Comparison of ENCODE assay signal across 8 cellular contexts in genomic region chr12:95859344-95859816, GRCh38. TPM values are rescaled to one million over a fixed set of nuclear protein-coding genes. Genes with fewer than 3 reads are reported as not detected.
DNase-seq lines count a peak whose midpoint lies in the region; ATAC-seq and TF ChIP-seq lines count a peak whose summit lies in the region.

No MANE protein-coding gene starts in this region.

- no peak overlapping the region for H3K27ac Mint-ChIP-seq in activated CD4-positive, alpha-beta T cell treated with anti-CD3 and anti-CD28 coated beads, Interleukin-2, amount 10 ng/mL, durations not matched to agents 7 days and 5 days
- H3K27ac Mint-ChIP-seq in mesothelial cell of epicardium, result no peak overlapping the region

- peaks cover 3% of the 10 kb centered on the region for H3K27me3 Mint-ChIP-seq in activated CD4-positive, alpha-beta T cell treated with anti-CD3 and anti-CD28 coated beads, Interleukin-2, amount 10 ng/mL, durations not matched to agents 7 days and 5 days
- peaks cover 1% of the 10 kb centered on the region for H3K27me3 Mint-ChIP-seq in mesothelial cell of epicardium (ENCODE audit: low read depth)

- H3K9me3 ChIP-seq in right atrium auricular region (no peaks in the 10 kb centered on the region), skeletal muscle tissue (ENCODE audit: control insufficient read depth in 3 of 3, low read length in 3 of 3) (no peaks in the 10 kb centered on the region)

- H3K9ac ChIP-seq in skeletal muscle tissue (ENCODE audit: low read depth in 1 of 3, low read length in 3 of 3), result peak overlapping the region; percentile 81 to 89 (median 87)

- peak overlapping the region; percentile 98 for H3K4me3 ChIP-seq in Jurkat, Clone E6-1 (ENCODE audit: low read length)
- H3K4me3 ChIP-seq in right atrium auricular region (peak overlapping the region; percentile 74 to 81), skeletal muscle tissue (ENCODE audit: low read length in 3 of 3) (peak overlapping the region; percentile 81 to 95 (median 91))

- H3K4me3 Mint-ChIP-seq in activated CD4-positive, alpha-beta T cell treated with anti-CD3 and anti-CD28 coated beads, Interleukin-2, amount 10 ng/mL, durations not matched to agents 7 days and 5 days, result no peak overlapping the region
- H3K4me3 Mint-ChIP-seq in mesothelial cell of epicardium, result no peak overlapping the region

- CTCF ChIA-PET in activated CD4-positive, alpha-beta T cell treated with anti-CD3 and anti-CD28 coated beads, Interleukin-2, amount 10 ng/mL, durations not matched to agents 7 days and 5 days (lab: Charles Lee), result interaction anchor here (1.5 kb wide), 1 partner anchor 11 kb away, joined by 4 read pairs; no protein-coding TSS in a partner anchor

- H3K27ac ChIP-seq in right atrium auricular region (peak overlapping the region; percentile 70 to 82), skeletal muscle tissue (ENCODE audit: low read depth, low read length) (peak overlapping the region; percentile 78)

- peaks cover 28% of the 10 kb centered on the region for H3K36me3 Mint-ChIP-seq in activated CD4-positive, alpha-beta T cell treated with anti-CD3 and anti-CD28 coated beads, Interleukin-2, amount 10 ng/mL, durations not matched to agents 7 days and 5 days (ENCODE audit: low read depth)
- H3K36me3 Mint-ChIP-seq in mesothelial cell of epicardium, result peaks cover 33% of the 10 kb centered on the region

- peaks cover 24% of the 10 kb centered on the region for H3K36me3 ChIP-seq in right atrium auricular region
- peaks cover 8 to 25% (median 17%) of the 10 kb centered on the region in 3 donors for H3K36me3 ChIP-seq in skeletal muscle tissue (ENCODE audit: control insufficient read depth in 3 of 3, insufficient read depth in 3 of 3, low read length in 3 of 3)

- POLR2A ChIA-PET in activated CD4-positive, alpha-beta T cell treated with anti-CD3 and anti-CD28 coated beads, Interleukin-2, amount 10 ng/mL, durations not matched to agents 7 days and 5 days (lab: Charles Lee), result no interaction called here

- H3K9me3 Mint-ChIP-seq in activated CD4-positive, alpha-beta T cell treated with anti-CD3 and anti-CD28 coated beads, Interleukin-2, amount 10 ng/mL, durations not matched to agents 7 days and 5 days, result no peaks in the 10 kb centered on the region
- peaks cover 12% of the 10 kb centered on the region for H3K9me3 Mint-ChIP-seq in mesothelial cell of epicardium

- H3K4me1 ChIP-seq in right atrium auricular region (peaks cover 0 to 23% of the 10 kb centered on the region in 2 donors), skeletal muscle tissue (ENCODE audit: control insufficient read depth in 3 of 3, insufficient read depth in 3 of 3, low read length in 3 of 3) (peaks cover 10 to 27% (median 16%) of the 10 kb centered on the region in 3 donors)

- H3K27me3 ChIP-seq in right atrium auricular region (no peaks in the 10 kb centered on the region), skeletal muscle tissue (ENCODE audit: control insufficient read depth in 3 of 3, insufficient read depth in 3 of 3, low read length in 3 of 3) (no peaks in the 10 kb centered on the region)

- TF ChIP-seq CTCF in right atrium auricular region (IDR thresholded peaks at IDR 0.05) (no peak), mesothelial cell of epicardium (IDR thresholded peaks at IDR 0.05; ENCODE audit: unreplicated experiment) (no peak)

- no peak for ATAC-seq in HG03565 (IDR thresholded peaks at IDR 0.05; ENCODE audit: unreplicated experiment)

- peaks cover 26% of the 10 kb centered on the region for H3K4me1 Mint-ChIP-seq in activated CD4-positive, alpha-beta T cell treated with anti-CD3 and anti-CD28 coated beads, Interleukin-2, amount 10 ng/mL, durations not matched to agents 7 days and 5 days
- peaks cover 5% of the 10 kb centered on the region for H3K4me1 Mint-ChIP-seq in mesothelial cell of epicardium

- DNase-seq in stimulated activated naive CD4-positive, alpha-beta T cell treated with Interleukin-2 at 50 U/mL for 16 hours (lab: John Stamatoyannopoulos, UW), result peak; percentile 5
- no peak for DNase-seq in stimulated activated naive CD4-positive, alpha-beta T cell (lab: John Stamatoyannopoulos, UW)
- DNase-seq in Jurkat, Clone E6-1 (ENCODE audit: low read depth, low spot score), result no peak
- peak; percentile 10 for DNase-seq in activated CD4-positive, alpha-beta T cell treated with anti-CD3 and anti-CD28 coated beads, Interleukin-2, amount 10 ng/mL, durations not matched to agents 7 days and 5 days
- no peak for DNase-seq in right atrium auricular region (ENCODE audit: low spot score)
- DNase-seq in mesothelial cell of epicardium (ENCODE audit: low spot score in 2 of 2, unreplicated experiment in 2 of 2), result no peak

RNA-seq across cellular contexts. Expression of gene SNRPF, which starts 0.6 kb away (rescaled TPM):
- 424 TPM for polyA plus RNA-seq in Jurkat, Clone E6-1 (2012; ENCODE audit: insufficient read depth, insufficient read length)
- 10 to 100 TPM; 23.2 to 32.8 TPM for total RNA-seq in activated CD4-positive, alpha-beta T cell treated with anti-CD3 and anti-CD28 coated beads, Interleukin-2, amount 10 ng/mL, durations not matched to agents 7 days and 5 days
- 1 to 10 TPM; 1.9 to 3.4 TPM for total RNA-seq in right atrium auricular region
- total RNA-seq in skeletal muscle tissue, result 17.2 TPM
- 36.7 to 37.6 TPM (median 36.9 TPM) in 3 replicates for total RNA-seq in mesothelial cell of epicardium

Comparison
In these comparisons a context has a peak if more than half of its experiments do, and no peak if none do; other contexts are left out.
1. DNase-seq: peak in stimulated activated naive CD4-positive, alpha-beta T cell treated with Interleukin-2 at 50 U/mL for 16 hours (single experiment) and activated CD4-positive, alpha-beta T cell treated with anti-CD3 and anti-CD28 coated beads, Interleukin-2, amount 10 ng/mL, durations not matched to agents 7 days and 5 days (single experiment); none in stimulated activated naive CD4-positive, alpha-beta T cell (0 of 6), Jurkat, Clone E6-1 (single experiment), right atrium auricular region (single experiment) and mesothelial cell of epicardium (0 of 2).
2. Peak in every context shown above with its lines, with median percentiles within 50 percentile points of each other: H3K4me3 ChIP-seq.